ENCODE assay signal across 22 cellular contexts in the genomic region with DNA sequence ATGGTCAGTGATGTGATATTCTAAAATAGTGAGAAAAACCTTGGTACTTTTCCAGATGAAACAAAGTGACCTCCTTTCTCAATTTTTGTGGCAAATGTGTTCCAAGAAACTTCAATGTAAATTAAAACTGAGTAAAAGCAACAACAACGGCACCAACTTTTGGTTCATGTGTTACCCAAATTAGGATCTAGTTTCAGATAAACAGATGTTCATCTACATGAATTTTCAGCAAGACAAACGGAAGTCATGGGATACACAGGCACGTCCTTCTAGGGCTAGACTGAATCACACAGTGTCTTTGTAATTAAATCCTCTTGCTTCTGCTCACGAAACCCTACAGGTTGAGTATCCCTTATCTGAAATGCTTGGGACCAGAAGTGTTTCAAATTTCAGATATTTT.
"Had no signal": no experiment of that assay in that cellular context is flagged by ENCODE, and none has a peak within 500 bp of the region (broad histone marks: within the 10 kb centered on the region; RNA-seq: fewer than 3 reads in every experiment).

No MANE protein-coding gene starts in this region.

- H3K4me1 Mint-ChIP-seq: activated CD4-positive, alpha-beta T cell treated with anti-CD3 and anti-CD28 coated beads, Interleukin-2, amount 10 ng/mL, durations not matched to agents 7 days and 5 days; activated naive CD4-positive, alpha-beta T cell treated with anti-CD3 and anti-CD28 coated beads, Interleukin-2, amount 50 U/mL, for 24 hours had no signal

- H3K4me3 Mint-ChIP-seq: activated CD4-positive, alpha-beta T cell treated with anti-CD3 and anti-CD28 coated beads, Interleukin-2, amount 10 ng/mL, durations not matched to agents 7 days and 5 days; activated naive CD4-positive, alpha-beta T cell treated with anti-CD3 and anti-CD28 coated beads, Interleukin-2, amount 50 U/mL, for 24 hours; dendritic cell treated with granulocyte-macrophage colony-stimulating factor and Interleukin-4, amounts not matched to agents 40 ng/mL and 50 ng/mL, for 4 days; endodermal cell; natural killer cell treated with Interleukin-12 subunit alpha and Interleukin-12 subunit beta and Interleukin-15 and Interleukin-18, amount 100 ng/mL, for 72 hours; T-helper 1 cell treated with Interleukin-12 subunit alpha and Interleukin-12 subunit beta and Interleukin-4 antibody, amounts not matched to agents 30 μg/mL and 1 μg/mL, for 36 hours; WTC11 had no signal

- H3K4me1 ChIP-seq: body of pancreas, heart left ventricle, psoas muscle, right lobe of liver had no signal

- H3K27me3 Mint-ChIP-seq: activated CD4-positive, alpha-beta T cell treated with anti-CD3 and anti-CD28 coated beads, Interleukin-2, amount 10 ng/mL, durations not matched to agents 7 days and 5 days; activated naive CD4-positive, alpha-beta T cell treated with anti-CD3 and anti-CD28 coated beads, Interleukin-2, amount 50 U/mL, for 24 hours; dendritic cell treated with granulocyte-macrophage colony-stimulating factor and Interleukin-4, amounts not matched to agents 40 ng/mL and 50 ng/mL, for 4 days; natural killer cell treated with Interleukin-12 subunit alpha and Interleukin-12 subunit beta and Interleukin-15 and Interleukin-18, amount 100 ng/mL, for 72 hours had no signal

- H3K36me3 Mint-ChIP-seq: activated naive CD4-positive, alpha-beta T cell treated with anti-CD3 and anti-CD28 coated beads, Interleukin-2, amount 50 U/mL, for 24 hours had no signal

- H3K27ac Mint-ChIP-seq: activated CD4-positive, alpha-beta T cell treated with anti-CD3 and anti-CD28 coated beads, Interleukin-2, amount 10 ng/mL, durations not matched to agents 7 days and 5 days; activated naive CD4-positive, alpha-beta T cell treated with anti-CD3 and anti-CD28 coated beads, Interleukin-2, amount 50 U/mL, for 24 hours; dendritic cell treated with granulocyte-macrophage colony-stimulating factor and Interleukin-4, amounts not matched to agents 40 ng/mL and 50 ng/mL, for 4 days; endodermal cell; natural killer cell treated with Interleukin-12 subunit alpha and Interleukin-12 subunit beta and Interleukin-15 and Interleukin-18, amount 100 ng/mL, for 72 hours; T-helper 1 cell treated with Interleukin-12 subunit alpha and Interleukin-12 subunit beta and Interleukin-4 antibody, amounts not matched to agents 30 μg/mL and 1 μg/mL, for 36 hours; WTC11 had no signal

- H3K4me3 ChIP-seq: body of pancreas, heart left ventricle, mucosa of descending colon, psoas muscle, right lobe of liver had no signal

- H3K36me3 ChIP-seq: heart left ventricle, right lobe of liver had no signal

- H3K27ac ChIP-seq: body of pancreas, heart left ventricle, psoas muscle, right lobe of liver had no signal

- H3K9me3 ChIP-seq: body of pancreas, mucosa of descending colon, psoas muscle, right lobe of liver had no signal

- DNase-seq: activated CD4-positive, alpha-beta T cell treated with anti-CD3 and anti-CD28 coated beads, Interleukin-2, amount 10 ng/mL, durations not matched to agents 7 days and 5 days; activated T-cell treated with anti-CD3 and anti-CD28 coated beads for 4 hours; amniotic stem cell; body of pancreas; central memory CD4-positive, alpha-beta T cell; endodermal cell; erythroblast; heart left ventricle; mammary epithelial cell; mucosa of descending colon; occipital lobe; psoas muscle; right lobe of liver; stimulated activated CD4-positive, alpha-beta T cell treated with anti-CD3 and anti-CD28 coated beads, Interleukin-2, amount 100 ng/mL, for 24 hours; stimulated activated naive CD4-positive, alpha-beta T cell; substantia nigra; trophoblast cell had no signal

- ATAC-seq: body of pancreas; heart left ventricle; mucosa of descending colon; natural killer cell treated with Interleukin-12 subunit alpha and Interleukin-12 subunit beta and Interleukin-15 and Interleukin-18, amount 100 ng/mL, for 72 hours; psoas muscle; right lobe of liver; WTC11 had no signal

- H3K27me3 ChIP-seq: body of pancreas, heart left ventricle had no signal
